12 cellular contexts compared by ENCODE assay signal in the genomic region with DNA sequence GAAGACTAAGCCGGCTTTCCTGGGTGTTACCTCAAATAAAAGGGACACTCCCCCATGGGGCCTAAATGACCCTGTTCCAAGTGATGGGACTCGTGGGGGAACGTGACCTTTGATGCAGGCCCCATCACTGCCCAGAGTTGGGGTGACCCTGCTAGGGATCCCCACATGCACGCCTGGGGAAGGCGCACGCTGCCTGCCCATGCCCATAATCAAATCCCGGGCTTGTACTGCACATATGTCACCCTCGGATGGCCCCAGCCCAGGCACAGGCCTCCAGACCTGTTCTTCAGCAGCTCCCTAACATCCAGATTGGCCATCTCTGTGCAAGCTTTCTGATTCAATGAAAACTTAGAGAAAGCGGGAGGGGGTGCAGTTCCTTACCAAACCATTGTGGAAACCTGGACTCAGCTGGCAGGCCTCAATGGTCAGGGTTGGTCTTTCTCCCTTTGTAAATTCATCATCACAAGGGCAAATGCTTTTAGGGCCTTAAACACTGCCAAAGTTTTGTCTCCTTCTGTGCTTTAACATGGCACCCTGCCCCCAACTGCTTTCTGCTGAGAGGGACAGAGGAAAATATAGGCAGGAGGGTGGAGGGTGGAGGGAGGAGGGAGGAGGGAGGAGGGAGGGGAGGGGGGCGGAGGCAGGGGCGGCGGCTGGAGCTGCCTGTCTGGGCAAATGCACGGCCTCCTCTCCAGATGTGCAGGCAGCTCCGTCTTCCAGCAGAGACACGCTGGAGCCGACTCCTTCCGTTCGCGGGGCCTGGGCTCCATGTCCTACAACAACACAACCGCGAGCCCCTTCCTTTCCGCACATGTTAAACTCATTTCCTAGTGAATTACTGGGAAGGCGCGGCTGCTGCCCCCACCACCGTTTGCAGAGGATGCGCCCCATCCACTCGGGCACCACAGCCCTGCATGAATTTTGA. TPM values are rescaled to one million over a fixed set of nuclear protein-coding genes. Genes with fewer than 3 reads are reported as not detected.
DNase-seq lines count a peak whose midpoint lies in the region; ATAC-seq and TF ChIP-seq lines count a peak whose summit lies in the region.
"Had no signal": no experiment of that assay in that cellular context is flagged by ENCODE, and none has a peak within 500 bp of the region (broad histone marks: within the 10 kb centered on the region; RNA-seq: fewer than 3 reads in every experiment).

No MANE protein-coding gene starts in this region.

- H3K4me2 ChIP-seq in BLaER1 (peak overlapping the region; percentile 39), neuronal stem cell (ENCODE audit: insufficient read depth, low read length, poor library complexity, severe bottlenecking) (peak overlapping the region; percentile 30), OCI-LY7 (ENCODE audit: low read length) (no peak overlapping the region)

- no peak overlapping the region for H3K4ac ChIP-seq in neuronal stem cell (ENCODE audit: low read length)

- H3K36me3 ChIP-seq in BLaER1 (no peaks in the 10 kb centered on the region), neuronal stem cell (replicated peaks in 1 of 2; ENCODE audit: control insufficient read depth in 2 of 2, insufficient read depth in 2 of 2, low read length in 2 of 2) (no peaks in the 10 kb centered on the region), OCI-LY7 (ENCODE audit: insufficient read depth, low read length) (no peaks in the 10 kb centered on the region)

- no peaks in the 10 kb centered on the region for H3K79me2 ChIP-seq in OCI-LY7 (ENCODE audit: insufficient read depth, low read depth, low read length)

- intact Hi-C loops in Right ventricle myocardium inferior (cut with DNase I) (no loop called here), OCI-LY7 (cut with micrococcal nuclease; ENCODE audit: unreplicated experiment) (no loop called here)

- WGBS in neuronal stem cell (ENCODE audit: extremely low coverage in 2 of 2, insufficient read length in 2 of 2, insufficient replicate concordance in 1 of 2), 2 donors = no CpG with 5 or more reads among the region's 27 CpGs

- H2BK12ac ChIP-seq in neuronal stem cell (ENCODE audit: low read length) = no peak overlapping the region

- H3K23ac ChIP-seq in neuronal stem cell (ENCODE audit: low read depth, low read length, poor library complexity) = no peak overlapping the region

- H3K14ac ChIP-seq in neuronal stem cell (ENCODE audit: low read length) = peak overlapping the region; percentile 63

- no TSS peak for BruUV-seq in OCI-LY7 (replicated peaks; lab: Mats Ljungman, UMichigan)

- peak overlapping the region; percentile 66 for H3K18ac ChIP-seq in neuronal stem cell (ENCODE audit: low read length)

- H4K20me1 ChIP-seq in BLaER1 = peaks cover 18% of the 10 kb centered on the region; the same call in 1 of the 2 replicates
- no peaks in the 10 kb centered on the region for H4K20me1 ChIP-seq in OCI-LY7 (ENCODE audit: insufficient read depth, low read length)

- H2AFZ ChIP-seq in neuronal stem cell (ENCODE audit: low read length) (peak overlapping the region; percentile 95), OCI-LY7 (ENCODE audit: low read length) (no peak overlapping the region)

- no peak overlapping the region for H4K8ac ChIP-seq in neuronal stem cell (ENCODE audit: low read depth, low read length)

- H3K79me1 ChIP-seq in neuronal stem cell (ENCODE audit: low read depth, low read length) = no peaks in the 10 kb centered on the region

- DNase-seq in NCI-H69 (lab: John Stamatoyannopoulos, UW) (peak; percentile 73), Right ventricle myocardium inferior (ENCODE audit: missing footprints) (peak; percentile 84), neuronal stem cell (ENCODE audit: low spot score) (peak; percentile 21), OCI-LY7 (ENCODE audit: low spot score) (no peak), NCI-H510A (lab: John Stamatoyannopoulos, UW) (no peak)
- DNase-seq: activated CD4-positive, alpha-beta T cell treated with anti-CD3 and anti-CD28 coated beads for 36 hours; C1 segment of cervical spinal cord; naive B cell; NCI-H1092 treated with DMSO at 0.1 percent for 48 hours had no signal

- H3K9ac ChIP-seq in BLaER1 (no peak overlapping the region), neuronal stem cell (ENCODE audit: low read depth, low read length, poor library complexity) (no peak overlapping the region)

- H3K27ac ChIP-seq in BLaER1 (no peak overlapping the region), neuronal stem cell (replicated peaks; ENCODE audit: low read length) (no peak overlapping the region), OCI-LY7 (ENCODE audit: low read depth, low read length, poor library complexity, severe bottlenecking) (no peak overlapping the region)

- no peak for TF ChIP-seq CTCF in OCI-LY7 (conservative IDR thresholded peaks at IDR 0.05; ENCODE audit: low read length)

- H3K4me3 ChIP-seq in BLaER1 = no peak overlapping the region
- H3K4me3 ChIP-seq in neuronal stem cell (ENCODE audit: low read length in 2 of 2) = peak overlapping the region in 1 of 2 donors; percentile 26
- no peak overlapping the region for H3K4me3 ChIP-seq in OCI-LY7 (ENCODE audit: low read depth, low read length, poor library complexity, severe bottlenecking)

- ATAC-seq in Right ventricle myocardium inferior (peak; percentile 60), HG02973 (IDR thresholded peaks at IDR 0.05; ENCODE audit: unreplicated experiment) (no peak), GM19463 (IDR thresholded peaks at IDR 0.05; ENCODE audit: unreplicated experiment) (no peak)
- ATAC-seq: activated CD4-positive, alpha-beta T cell treated with anti-CD3 and anti-CD28 coated beads for 36 hours had no signal

- H3K27me3 ChIP-seq in BLaER1 (peaks cover 57% of the 10 kb centered on the region), neuronal stem cell (ENCODE audit: control insufficient read depth in 3 of 3, insufficient read depth in 3 of 3, low read depth in 1 of 3, low read length in 3 of 3) (no peaks in the 10 kb centered on the region)

- CTCF ChIA-PET in OCI-LY7 (lab: Charles Lee; ENCODE audit: unreplicated experiment) = no interaction called here

- peak overlapping the region; percentile 20 for H2AK5ac ChIP-seq in neuronal stem cell (ENCODE audit: low read depth, low read length)

- no peaks in the 10 kb centered on the region for H3K9me2 ChIP-seq in OCI-LY7 (ENCODE audit: insufficient read depth, low read length)

- H3K4me1 ChIP-seq in BLaER1 (no peaks in the 10 kb centered on the region), neuronal stem cell (ENCODE audit: control insufficient read depth in 2 of 2, insufficient read depth in 1 of 2, low read depth in 1 of 2, low read length in 2 of 2) (peaks cover 20 to 37% of the 10 kb centered on the region in 2 donors), OCI-LY7 (ENCODE audit: insufficient read depth, low read length, poor library complexity, severe bottlenecking) (no peaks in the 10 kb centered on the region)

- no peak overlapping the region for H4K91ac ChIP-seq in neuronal stem cell (ENCODE audit: low read depth, low read length, poor library complexity)

- H2BK5ac ChIP-seq in neuronal stem cell (ENCODE audit: low read length) = no peak overlapping the region

- POLR2A ChIA-PET in OCI-LY7 (lab: Charles Lee) = interaction anchor here (0.6 kb wide), 1 partner anchor 700 kb away, joined by 3 read pairs; no protein-coding TSS in a partner anchor

- no peak overlapping the region for H2BK15ac ChIP-seq in neuronal stem cell (ENCODE audit: low read length)

- H3K9me3 ChIP-seq in BLaER1 (no peaks in the 10 kb centered on the region), neuronal stem cell (replicated peaks in 1 of 2; ENCODE audit: control insufficient read depth in 2 of 2, insufficient read depth in 1 of 2, low read depth in 1 of 2, low read length in 2 of 2) (no peaks in the 10 kb centered on the region), OCI-LY7 (ENCODE audit: low read length) (no peaks in the 10 kb centered on the region)

- no peak overlapping the region for H2BK120ac ChIP-seq in neuronal stem cell (ENCODE audit: low read depth, low read length)

RNA-seq across cellular contexts. Expression of a gene that starts 14.4 kb away (rescaled TPM):
- total RNA-seq in Right ventricle myocardium inferior = 7.9 TPM
- 3.3 TPM for polyA plus RNA-seq in neuronal stem cell (2013, experiment 1 of 2)
- 3.1 TPM for polyA plus RNA-seq in neuronal stem cell (2013, experiment 2 of 2)
- not detected in 2 replicates for total RNA-seq in OCI-LY7 (2014; rRNA removed; shearing (Covaris generic))
- not detected in 2 replicates for total RNA-seq in OCI-LY7 (2022)
- total RNA-seq: activated CD4-positive, alpha-beta T cell treated with anti-CD3 and anti-CD28 coated beads for 36 hours had no signal

Comparison
In these comparisons a context has a peak if more than half of its experiments do, and no peak if none do; other contexts are left out.
1. DNase-seq: peak in NCI-H69 (single experiment), Right ventricle myocardium inferior (single experiment) and neuronal stem cell (single experiment); none in OCI-LY7 (single experiment) and NCI-H510A (single experiment).